ENCODE assay signal across 21 cellular contexts in the genomic region with DNA sequence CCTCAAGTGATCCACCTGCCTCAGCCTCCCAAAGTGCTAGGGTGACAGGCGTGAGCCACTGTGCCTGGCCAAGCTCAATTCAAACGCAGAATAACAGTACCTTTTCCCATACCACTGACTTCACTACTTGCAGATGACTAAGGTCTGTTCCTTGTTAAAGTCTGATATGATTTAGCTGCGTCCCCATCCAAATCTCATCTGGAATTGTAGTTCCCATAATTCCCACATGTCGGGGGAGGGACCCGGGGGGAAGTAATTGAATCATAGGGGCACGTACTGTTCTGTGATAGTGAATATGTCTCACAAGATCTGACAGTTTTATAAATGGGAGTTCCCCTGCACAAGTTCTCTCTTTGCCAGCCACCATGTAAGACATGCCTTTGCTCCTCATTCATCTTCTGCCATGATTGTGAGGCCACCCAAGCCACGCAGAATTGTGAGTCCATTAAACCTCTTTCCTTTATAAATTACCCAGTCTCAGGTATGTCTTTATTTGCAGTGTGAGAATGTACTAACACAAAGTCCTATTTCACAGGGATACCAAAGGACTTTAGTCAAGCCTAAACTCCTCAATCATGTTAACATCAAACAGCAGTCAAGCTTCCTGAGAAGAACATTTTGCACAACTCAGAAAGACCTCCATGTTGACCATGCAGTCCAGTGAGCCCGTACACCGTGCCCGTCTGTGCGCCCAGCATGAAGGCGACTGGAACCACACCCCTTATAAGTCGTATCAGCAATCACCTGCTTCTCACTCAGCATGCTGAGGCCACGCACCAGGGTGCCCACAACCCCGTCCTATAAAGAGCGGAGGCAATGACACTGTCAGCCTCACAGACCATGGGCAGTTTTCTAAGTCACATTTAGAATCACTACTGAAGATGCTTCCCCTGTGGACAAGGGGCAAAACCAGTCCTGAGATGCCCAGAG.
"Had no signal": no experiment of that assay in that cellular context is flagged by ENCODE, and none has a peak within 500 bp of the region (broad histone marks: within the 10 kb centered on the region; RNA-seq: fewer than 3 reads in every experiment).

No MANE protein-coding gene starts in this region.

- H3K27ac ChIP-seq: colonic mucosa, pancreas, tibial nerve, vagina, WERI-Rb-1 had no signal

- FAIRE-seq: endometrium, pancreas had no signal

- H3K9me3 ChIP-seq: colonic mucosa, gastrocnemius medialis, neutrophil, pancreas, sigmoid colon, vagina had no signal

- H3K4me3 Mint-ChIP-seq: central memory CD8-positive, alpha-beta T cell; immature natural killer cell; stimulated activated memory B cell treated with anti-CD40 and anti-IgM and Interleukin-4, amounts not matched to agents 10 μg/mL and 1 μg/mL and 100 μg/mL, for 72 hours had no signal

- H3K4me3 ChIP-seq: colonic mucosa, gastrocnemius medialis, heart left ventricle, pancreas, sigmoid colon, tibial nerve, vagina had no signal

- H3K36me3 ChIP-seq: colonic mucosa, gastrocnemius medialis, heart left ventricle, neutrophil, pancreas, sigmoid colon, tibial nerve, vagina, WERI-Rb-1 had no signal

- ATAC-seq: naive thymus-derived CD8-positive, alpha-beta T cell; stimulated activated memory B cell treated with anti-CD40 and anti-IgM and Interleukin-4, amounts not matched to agents 10 μg/mL and 1 μg/mL and 100 μg/mL, for 72 hours had no signal

- H3K4me1 ChIP-seq: colonic mucosa, pancreas, tibial nerve had no signal

- H3K27me3 ChIP-seq: colonic mucosa, gastrocnemius medialis, heart left ventricle, neutrophil, pancreas, sigmoid colon, tibial nerve, vagina had no signal

- DNase-seq: activated CD4-positive, alpha-beta T cell treated with anti-CD3 and anti-CD28 coated beads for 1 hour; anterior cingulate cortex; colonic mucosa; gastrocnemius medialis; heart left ventricle; immature natural killer cell; mesenchymal stem cell; naive thymus-derived CD8-positive, alpha-beta T cell; pancreas; sigmoid colon; stimulated activated CD4-positive, alpha-beta T cell treated with anti-CD3 and anti-CD28 coated beads, Interleukin-4, amount 100 ng/mL, for 24 hours; substantia nigra; SW 1271; T-helper 2 cell; WERI-Rb-1 had no signal

- H3K27me3 Mint-ChIP-seq: central memory CD8-positive, alpha-beta T cell; naive thymus-derived CD8-positive, alpha-beta T cell; stimulated activated memory B cell treated with anti-CD40 and anti-IgM and Interleukin-4, amounts not matched to agents 10 μg/mL and 1 μg/mL and 100 μg/mL, for 72 hours had no signal

- H3K27ac Mint-ChIP-seq: stimulated activated memory B cell treated with anti-CD40 and anti-IgM and Interleukin-4, amounts not matched to agents 10 μg/mL and 1 μg/mL and 100 μg/mL, for 72 hours had no signal

- H3K9me3 Mint-ChIP-seq: central memory CD8-positive, alpha-beta T cell; immature natural killer cell had no signal
